ENCODE assay signal across 1 cellular context in the genomic region with DNA sequence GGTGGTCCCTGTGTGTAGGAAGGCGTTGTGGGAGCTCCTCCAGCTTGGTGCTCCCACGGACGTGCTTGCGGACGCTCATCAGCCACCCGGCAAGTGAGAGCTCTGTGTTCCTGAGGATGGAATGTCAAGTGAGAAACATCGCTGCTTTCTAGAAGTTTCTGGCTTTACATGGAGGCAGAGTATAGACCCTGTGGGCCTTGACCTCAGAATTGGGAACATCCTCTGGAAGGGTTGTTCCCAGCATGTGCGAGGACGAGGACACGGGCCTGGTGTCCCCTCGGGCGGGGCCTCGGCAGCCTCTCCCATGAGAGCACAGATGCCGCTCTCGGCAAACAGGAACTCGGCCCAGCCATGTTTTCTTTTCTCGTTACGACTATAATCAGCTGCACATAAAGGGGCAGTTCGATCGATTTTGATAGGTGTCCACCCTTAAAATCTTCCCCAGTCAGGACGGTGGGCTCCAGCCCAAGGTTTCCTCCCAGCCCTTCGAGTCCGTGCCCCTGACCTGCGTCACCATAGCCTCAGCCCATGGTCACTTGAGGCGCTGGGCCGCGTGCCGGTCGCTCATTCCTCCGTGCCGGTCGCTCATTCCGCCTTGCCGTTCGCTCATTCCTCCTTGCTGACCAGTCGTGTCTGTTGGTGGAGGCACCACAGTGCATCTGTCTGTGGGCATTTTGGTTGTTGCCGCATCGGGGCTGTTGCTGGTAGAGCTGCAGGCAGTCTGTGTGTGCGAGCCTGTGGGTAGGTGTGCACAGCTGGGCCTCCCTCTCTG.
TF ChIP-seq lines count a peak whose summit lies in the region.

No MANE protein-coding gene starts in this region.

TF ChIP-seq in GM12878, 131 proteins besides CTCF, POLR2A, EP300 and RAD21 (continued from another document):
- TF ChIP-seq TCF3 (IDR thresholded peaks at IDR 0.05; ENCODE audit: borderline replicate concordance, insufficient read depth, low read depth, low read length), result peak; percentile 31; the same call in 1 of the 2 replicates
